Comparison of ENCODE assay signal across 1 cellular context in genomic region chr1:31920986-31921385, GRCh38.
TF ChIP-seq lines count a peak whose summit lies in the region.

No MANE protein-coding gene starts in this region.

TF ChIP-seq in SK-N-SH treated with all-trans-retinoic acid at 6 μM for 48 hours, 23 proteins besides CTCF, POLR2A, EP300 and RAD21 (continued from another document):
- TF ChIP-seq CSRNP3 (CRISPR knock-in tag; IDR thresholded peaks at IDR 0.05) (no peak), ZNF8 (CRISPR knock-in tag; IDR thresholded peaks at IDR 0.05) (no peak), GLIS3 (CRISPR knock-in tag; IDR thresholded peaks at IDR 0.05) (no peak)
